Comparison of ENCODE assay signal across 17 cellular contexts in the genomic region with DNA sequence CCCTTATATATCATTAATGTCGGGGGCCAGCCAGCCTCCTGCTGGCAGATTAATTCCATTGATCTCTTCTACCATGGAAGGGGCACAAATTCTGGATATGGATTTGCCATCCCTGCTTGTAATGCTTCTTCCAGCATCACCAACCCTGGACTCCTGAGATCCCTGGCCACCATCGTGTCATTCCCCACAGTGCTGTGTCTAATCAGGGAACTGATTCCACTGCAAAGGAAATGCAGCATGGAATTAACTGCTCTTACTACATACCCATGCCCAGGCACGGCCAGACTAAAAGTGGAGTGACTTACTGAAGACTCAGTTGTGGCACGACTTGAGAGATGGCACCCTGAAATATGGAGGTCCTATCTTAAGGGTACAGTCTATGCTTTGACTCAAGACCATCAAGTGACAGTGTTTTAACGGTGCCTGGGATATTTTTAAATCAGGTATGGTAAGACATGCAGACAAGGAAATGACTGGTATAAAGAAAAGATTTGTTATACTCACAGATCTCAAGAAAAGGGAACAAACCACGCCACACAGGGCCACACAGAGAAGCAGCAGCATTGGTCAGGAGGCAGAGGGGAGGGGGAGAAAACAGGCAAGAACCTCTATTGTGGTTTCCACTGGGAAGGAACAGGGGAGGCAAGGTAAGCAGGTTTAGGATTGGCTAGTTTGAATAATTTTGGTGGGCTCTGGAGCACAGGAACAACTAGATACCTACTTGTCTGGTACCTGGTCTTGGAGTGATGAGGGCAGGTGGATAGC.
DNase-seq lines count a peak whose midpoint lies in the region; ATAC-seq and TF ChIP-seq lines count a peak whose summit lies in the region.
"Had no signal": no experiment of that assay in that cellular context is flagged by ENCODE, and none has a peak within 500 bp of the region (broad histone marks: within the 10 kb centered on the region; RNA-seq: fewer than 3 reads in every experiment).

No MANE protein-coding gene starts in this region.

- peaks cover 7% of the 10 kb centered on the region for H3K27me3 Mint-ChIP-seq in memory B cell

- peak overlapping the region; percentile 99 for H3K27ac ChIP-seq in OCI-LY1 (ENCODE audit: low read depth, low read length, poor library complexity, severe bottlenecking)
- H3K27ac ChIP-seq: A549, SJSA1 had no signal

- H3K4me2 ChIP-seq in OCI-LY1 (ENCODE audit: low read length): peak overlapping the region; percentile 51
- H3K4me2 ChIP-seq: A549 had no signal

- H3K4me3 ChIP-seq in OCI-LY1 (ENCODE audit: low read depth, low read length, poor library complexity, severe bottlenecking): peak overlapping the region; percentile 40
- H3K4me3 ChIP-seq: A549, SJSA1 had no signal

- no peak overlapping the region for H3K4me3 Mint-ChIP-seq in memory B cell
- H3K4me3 Mint-ChIP-seq: CD4-positive, alpha-beta memory T cell had no signal

- no peaks in the 10 kb centered on the region for H3K79me2 ChIP-seq in OCI-LY1 (ENCODE audit: insufficient read depth, low read length)

- peak overlapping the region; percentile 65 for H3K9ac ChIP-seq in OCI-LY1 (ENCODE audit: low read length)

- peak; percentile 31 for DNase-seq in cardiac septum (ENCODE audit: low spot score)
- no peak for DNase-seq in Right ventricle myocardium inferior (ENCODE audit: missing footprints)
- DNase-seq in memory B cell (ENCODE audit: low spot score in 2 of 2): no peak
- DNase-seq in SIG-M5 treated with dmso at 0.1 percent for 504 hours (lab: John Stamatoyannopoulos, UW; ENCODE audit: unreplicated experiment): no peak
- no peak for DNase-seq in T-helper 9 cell
- no peak for DNase-seq in NCI-H2171 treated with DMSO at 0.1 percent for 48 hours (lab: John Stamatoyannopoulos, UW)
- DNase-seq: CD4-positive, alpha-beta memory T cell; DMS79 treated with DMSO at 0.1 percent for 48 hours; GOT3; KG1; NCI-H1092 treated with DMSO at 0.1 percent for 48 hours; NCI-H1694; NCI-H446 treated with DMSO at 0.1 percent for 48 hours; NCI-H748 treated with DMSO at 0.1 percent for 48 hours had no signal

- no peaks in the 10 kb centered on the region for H3K36me3 Mint-ChIP-seq in memory B cell

- no peaks in the 10 kb centered on the region for H3K9me3 ChIP-seq in OCI-LY1 (ENCODE audit: low read length)
- H3K9me3 ChIP-seq: A549 had no signal

- no peaks in the 10 kb centered on the region for H3K9me2 ChIP-seq in OCI-LY1 (ENCODE audit: low read depth, low read length)

- intact Hi-C loops in cardiac septum (cut with DNase I): loop anchor here (10.0 kb wide), 1 partner anchor 332 kb away; no protein-coding TSS in a partner anchor
- intact Hi-C loops in Right ventricle myocardium inferior (cut with DNase I): no loop called here

- peaks cover 5% of the 10 kb centered on the region; the same call in 1 of the 2 replicates for H3F3A ChIP-seq in OCI-LY1 (ENCODE audit: insufficient read depth, low read length)

- H3K9me3 Mint-ChIP-seq in memory B cell: no peaks in the 10 kb centered on the region

- H3K36me3 ChIP-seq in OCI-LY1 (ENCODE audit: insufficient read depth, low read length): no peaks in the 10 kb centered on the region
- H3K36me3 ChIP-seq: SJSA1 had no signal

- H3K4me1 Mint-ChIP-seq in memory B cell: peaks cover 28% of the 10 kb centered on the region

- ATAC-seq in Right ventricle myocardium inferior: no peak
- no peak for ATAC-seq in memory B cell (ENCODE audit: low read depth)
- ATAC-seq: A549 had no signal

- no peak for TF ChIP-seq CTCF in OCI-LY1 (IDR thresholded peaks at IDR 0.05; ENCODE audit: low read length)

- H3K4me1 ChIP-seq in OCI-LY1 (ENCODE audit: insufficient read depth, low read length, severe bottlenecking): peaks cover 75% of the 10 kb centered on the region
- H3K4me1 ChIP-seq: A549, SJSA1 had no signal

- H2AFZ ChIP-seq in OCI-LY1 (ENCODE audit: low read length): no peak overlapping the region

- no peaks in the 10 kb centered on the region for H4K20me1 ChIP-seq in OCI-LY1 (ENCODE audit: insufficient read depth, low read length)

- peak overlapping the region; percentile 43 for H3K27ac Mint-ChIP-seq in memory B cell

- H3K27me3 ChIP-seq in OCI-LY1 (ENCODE audit: insufficient read depth, low read length): no peaks in the 10 kb centered on the region
- H3K27me3 ChIP-seq: SJSA1 had no signal
